In the genomic region with DNA sequence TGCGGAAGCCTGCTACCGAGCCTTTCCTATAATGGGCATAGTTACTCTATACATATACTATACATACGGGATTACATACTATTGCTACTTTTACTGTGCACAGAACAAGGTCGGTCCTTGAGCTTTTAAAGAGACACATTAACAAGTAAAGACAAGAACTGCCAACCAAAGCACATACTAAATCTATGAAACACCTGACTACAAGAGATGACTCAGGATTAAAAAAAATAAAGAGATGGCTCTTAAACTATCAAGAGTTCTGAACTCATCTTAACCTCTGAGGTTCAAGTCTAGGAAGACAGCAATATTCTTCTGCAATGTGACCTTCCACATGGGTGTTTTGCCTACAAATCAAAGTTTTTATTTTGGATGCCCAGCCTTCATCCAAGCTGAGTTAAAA, we compare ENCODE assay signal across 2 cellular contexts.
TF ChIP-seq lines count a peak whose summit lies in the region.

No MANE protein-coding gene starts in this region.

TF ChIP-seq in IMR-90, 13 proteins besides CTCF, POLR2A, EP300 and RAD21:
- TF ChIP-seq, protein P1, sequence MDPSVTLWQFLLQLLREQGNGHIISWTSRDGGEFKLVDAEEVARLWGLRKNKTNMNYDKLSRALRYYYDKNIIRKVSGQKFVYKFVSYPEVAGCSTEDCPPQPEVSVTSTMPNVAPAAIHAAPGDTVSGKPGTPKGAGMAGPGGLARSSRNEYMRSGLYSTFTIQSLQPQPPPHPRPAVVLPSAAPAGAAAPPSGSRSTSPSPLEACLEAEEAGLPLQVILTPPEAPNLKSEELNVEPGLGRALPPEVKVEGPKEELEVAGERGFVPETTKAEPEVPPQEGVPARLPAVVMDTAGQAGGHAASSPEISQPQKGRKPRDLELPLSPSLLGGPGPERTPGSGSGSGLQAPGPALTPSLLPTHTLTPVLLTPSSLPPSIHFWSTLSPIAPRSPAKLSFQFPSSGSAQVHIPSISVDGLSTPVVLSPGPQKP (IDR thresholded peaks at IDR 0.05; ENCODE audit: borderline replicate concordance, low read depth, low read length) = no peak
- TF ChIP-seq CHD1 (IDR thresholded peaks at IDR 0.05; ENCODE audit: low read depth, low read length) (no peak), MXI1 (IDR thresholded peaks at IDR 0.05; ENCODE audit: borderline replicate concordance, low read depth, low read length) (no peak), FOS (IDR thresholded peaks at IDR 0.05; ENCODE audit: low read depth, low read length) (no peak), RCOR1 (IDR thresholded peaks at IDR 0.05; ENCODE audit: insufficient replicate concordance, low read length) (no peak), MAZ (IDR thresholded peaks at IDR 0.05; ENCODE audit: borderline replicate concordance, low read depth, low read length) (no peak)
- TF ChIP-seq, protein P2, sequence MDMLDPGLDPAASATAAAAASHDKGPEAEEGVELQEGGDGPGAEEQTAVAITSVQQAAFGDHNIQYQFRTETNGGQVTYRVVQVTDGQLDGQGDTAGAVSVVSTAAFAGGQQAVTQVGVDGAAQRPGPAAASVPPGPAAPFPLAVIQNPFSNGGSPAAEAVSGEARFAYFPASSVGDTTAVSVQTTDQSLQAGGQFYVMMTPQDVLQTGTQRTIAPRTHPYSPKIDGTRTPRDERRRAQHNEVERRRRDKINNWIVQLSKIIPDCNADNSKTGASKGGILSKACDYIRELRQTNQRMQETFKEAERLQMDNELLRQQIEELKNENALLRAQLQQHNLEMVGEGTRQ (IDR thresholded peaks at IDR 0.05; ENCODE audit: low read depth, low read length) = no peak

TF ChIP-seq in H1, 55 proteins besides CTCF, POLR2A, EP300 and RAD21:
- TF ChIP-seq SAP30 (IDR thresholded peaks at IDR 0.05; ENCODE audit: insufficient read depth, insufficient replicate concordance, low read length) (no peak), SIRT6 (IDR thresholded peaks at IDR 0.05; ENCODE audit: low read length) (no peak), NRF1 (IDR thresholded peaks at IDR 0.05; ENCODE audit: low read depth, low read length) (no peak), BACH1 (IDR thresholded peaks at IDR 0.05; ENCODE audit: low read length) (no peak), GTF2F1 (IDR thresholded peaks at IDR 0.05; ENCODE audit: borderline replicate concordance, low read depth, low read length) (no peak), SIX5 (IDR thresholded peaks at IDR 0.05; ENCODE audit: low read depth, low read length) (no peak), JUN (IDR thresholded peaks at IDR 0.05; ENCODE audit: low read depth, low read length) (no peak), EZH2 (IDR thresholded peaks at IDR 0.05; ENCODE audit: low read depth, low read length, severe bottlenecking) (no peak), ZNF274 (IDR thresholded peaks at IDR 0.05; ENCODE audit: borderline replicate concordance, extremely low read depth, low read length) (no peak), FOSL1 (IDR thresholded peaks at IDR 0.05; ENCODE audit: insufficient read depth, low read depth, low read length) (no peak), GABPA (IDR thresholded peaks at IDR 0.05; ENCODE audit: borderline replicate concordance, insufficient read depth, low read length) (no peak), CREB1 (IDR thresholded peaks at IDR 0.05) (no peak), CEBPB (IDR thresholded peaks at IDR 0.05; ENCODE audit: low read depth, low read length) (no peak), TAF7 (optimal IDR thresholded peaks at IDR 0.05; ENCODE audit: borderline replicate concordance, low read depth, low read length) (no peak), RBBP5 (IDR thresholded peaks at IDR 0.05; ENCODE audit: borderline replicate concordance, low read depth, low read length) (no peak), SP4 (IDR thresholded peaks at IDR 0.05; ENCODE audit: low read length) (no peak), SUZ12 (IDR thresholded peaks at IDR 0.05; ENCODE audit: low read length) (no peak)
- TF ChIP-seq, protein P3, sequence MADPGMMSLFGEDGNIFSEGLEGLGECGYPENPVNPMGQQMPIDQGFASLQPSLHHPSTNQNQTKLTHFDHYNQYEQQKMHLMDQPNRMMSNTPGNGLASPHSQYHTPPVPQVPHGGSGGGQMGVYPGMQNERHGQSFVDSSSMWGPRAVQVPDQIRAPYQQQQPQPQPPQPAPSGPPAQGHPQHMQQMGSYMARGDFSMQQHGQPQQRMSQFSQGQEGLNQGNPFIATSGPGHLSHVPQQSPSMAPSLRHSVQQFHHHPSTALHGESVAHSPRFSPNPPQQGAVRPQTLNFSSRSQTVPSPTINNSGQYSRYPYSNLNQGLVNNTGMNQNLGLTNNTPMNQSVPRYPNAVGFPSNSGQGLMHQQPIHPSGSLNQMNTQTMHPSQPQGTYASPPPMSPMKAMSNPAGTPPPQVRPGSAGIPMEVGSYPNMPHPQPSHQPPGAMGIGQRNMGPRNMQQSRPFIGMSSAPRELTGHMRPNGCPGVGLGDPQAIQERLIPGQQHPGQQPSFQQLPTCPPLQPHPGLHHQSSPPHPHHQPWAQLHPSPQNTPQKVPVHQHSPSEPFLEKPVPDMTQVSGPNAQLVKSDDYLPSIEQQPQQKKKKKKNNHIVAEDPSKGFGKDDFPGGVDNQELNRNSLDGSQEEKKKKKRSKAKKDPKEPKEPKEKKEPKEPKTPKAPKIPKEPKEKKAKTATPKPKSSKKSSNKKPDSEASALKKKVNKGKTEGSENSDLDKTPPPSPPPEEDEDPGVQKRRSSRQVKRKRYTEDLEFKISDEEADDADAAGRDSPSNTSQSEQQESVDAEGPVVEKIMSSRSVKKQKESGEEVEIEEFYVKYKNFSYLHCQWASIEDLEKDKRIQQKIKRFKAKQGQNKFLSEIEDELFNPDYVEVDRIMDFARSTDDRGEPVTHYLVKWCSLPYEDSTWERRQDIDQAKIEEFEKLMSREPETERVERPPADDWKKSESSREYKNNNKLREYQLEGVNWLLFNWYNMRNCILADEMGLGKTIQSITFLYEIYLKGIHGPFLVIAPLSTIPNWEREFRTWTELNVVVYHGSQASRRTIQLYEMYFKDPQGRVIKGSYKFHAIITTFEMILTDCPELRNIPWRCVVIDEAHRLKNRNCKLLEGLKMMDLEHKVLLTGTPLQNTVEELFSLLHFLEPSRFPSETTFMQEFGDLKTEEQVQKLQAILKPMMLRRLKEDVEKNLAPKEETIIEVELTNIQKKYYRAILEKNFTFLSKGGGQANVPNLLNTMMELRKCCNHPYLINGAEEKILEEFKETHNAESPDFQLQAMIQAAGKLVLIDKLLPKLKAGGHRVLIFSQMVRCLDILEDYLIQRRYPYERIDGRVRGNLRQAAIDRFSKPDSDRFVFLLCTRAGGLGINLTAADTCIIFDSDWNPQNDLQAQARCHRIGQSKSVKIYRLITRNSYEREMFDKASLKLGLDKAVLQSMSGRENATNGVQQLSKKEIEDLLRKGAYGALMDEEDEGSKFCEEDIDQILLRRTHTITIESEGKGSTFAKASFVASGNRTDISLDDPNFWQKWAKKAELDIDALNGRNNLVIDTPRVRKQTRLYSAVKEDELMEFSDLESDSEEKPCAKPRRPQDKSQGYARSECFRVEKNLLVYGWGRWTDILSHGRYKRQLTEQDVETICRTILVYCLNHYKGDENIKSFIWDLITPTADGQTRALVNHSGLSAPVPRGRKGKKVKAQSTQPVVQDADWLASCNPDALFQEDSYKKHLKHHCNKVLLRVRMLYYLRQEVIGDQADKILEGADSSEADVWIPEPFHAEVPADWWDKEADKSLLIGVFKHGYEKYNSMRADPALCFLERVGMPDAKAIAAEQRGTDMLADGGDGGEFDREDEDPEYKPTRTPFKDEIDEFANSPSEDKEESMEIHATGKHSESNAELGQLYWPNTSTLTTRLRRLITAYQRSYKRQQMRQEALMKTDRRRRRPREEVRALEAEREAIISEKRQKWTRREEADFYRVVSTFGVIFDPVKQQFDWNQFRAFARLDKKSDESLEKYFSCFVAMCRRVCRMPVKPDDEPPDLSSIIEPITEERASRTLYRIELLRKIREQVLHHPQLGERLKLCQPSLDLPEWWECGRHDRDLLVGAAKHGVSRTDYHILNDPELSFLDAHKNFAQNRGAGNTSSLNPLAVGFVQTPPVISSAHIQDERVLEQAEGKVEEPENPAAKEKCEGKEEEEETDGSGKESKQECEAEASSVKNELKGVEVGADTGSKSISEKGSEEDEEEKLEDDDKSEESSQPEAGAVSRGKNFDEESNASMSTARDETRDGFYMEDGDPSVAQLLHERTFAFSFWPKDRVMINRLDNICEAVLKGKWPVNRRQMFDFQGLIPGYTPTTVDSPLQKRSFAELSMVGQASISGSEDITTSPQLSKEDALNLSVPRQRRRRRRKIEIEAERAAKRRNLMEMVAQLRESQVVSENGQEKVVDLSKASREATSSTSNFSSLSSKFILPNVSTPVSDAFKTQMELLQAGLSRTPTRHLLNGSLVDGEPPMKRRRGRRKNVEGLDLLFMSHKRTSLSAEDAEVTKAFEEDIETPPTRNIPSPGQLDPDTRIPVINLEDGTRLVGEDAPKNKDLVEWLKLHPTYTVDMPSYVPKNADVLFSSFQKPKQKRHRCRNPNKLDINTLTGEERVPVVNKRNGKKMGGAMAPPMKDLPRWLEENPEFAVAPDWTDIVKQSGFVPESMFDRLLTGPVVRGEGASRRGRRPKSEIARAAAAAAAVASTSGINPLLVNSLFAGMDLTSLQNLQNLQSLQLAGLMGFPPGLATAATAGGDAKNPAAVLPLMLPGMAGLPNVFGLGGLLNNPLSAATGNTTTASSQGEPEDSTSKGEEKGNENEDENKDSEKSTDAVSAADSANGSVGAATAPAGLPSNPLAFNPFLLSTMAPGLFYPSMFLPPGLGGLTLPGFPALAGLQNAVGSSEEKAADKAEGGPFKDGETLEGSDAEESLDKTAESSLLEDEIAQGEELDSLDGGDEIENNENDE (IDR thresholded peaks at IDR 0.05; ENCODE audit: insufficient replicate concordance, low read length) = no peak
- TF ChIP-seq, protein P4, sequence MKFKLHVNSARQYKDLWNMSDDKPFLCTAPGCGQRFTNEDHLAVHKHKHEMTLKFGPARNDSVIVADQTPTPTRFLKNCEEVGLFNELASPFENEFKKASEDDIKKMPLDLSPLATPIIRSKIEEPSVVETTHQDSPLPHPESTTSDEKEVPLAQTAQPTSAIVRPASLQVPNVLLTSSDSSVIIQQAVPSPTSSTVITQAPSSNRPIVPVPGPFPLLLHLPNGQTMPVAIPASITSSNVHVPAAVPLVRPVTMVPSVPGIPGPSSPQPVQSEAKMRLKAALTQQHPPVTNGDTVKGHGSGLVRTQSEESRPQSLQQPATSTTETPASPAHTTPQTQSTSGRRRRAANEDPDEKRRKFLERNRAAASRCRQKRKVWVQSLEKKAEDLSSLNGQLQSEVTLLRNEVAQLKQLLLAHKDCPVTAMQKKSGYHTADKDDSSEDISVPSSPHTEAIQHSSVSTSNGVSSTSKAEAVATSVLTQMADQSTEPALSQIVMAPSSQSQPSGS (IDR thresholded peaks at IDR 0.05; ENCODE audit: low read length) = no peak
